Comparison of ENCODE assay signal across 17 cellular contexts in the genomic region with DNA sequence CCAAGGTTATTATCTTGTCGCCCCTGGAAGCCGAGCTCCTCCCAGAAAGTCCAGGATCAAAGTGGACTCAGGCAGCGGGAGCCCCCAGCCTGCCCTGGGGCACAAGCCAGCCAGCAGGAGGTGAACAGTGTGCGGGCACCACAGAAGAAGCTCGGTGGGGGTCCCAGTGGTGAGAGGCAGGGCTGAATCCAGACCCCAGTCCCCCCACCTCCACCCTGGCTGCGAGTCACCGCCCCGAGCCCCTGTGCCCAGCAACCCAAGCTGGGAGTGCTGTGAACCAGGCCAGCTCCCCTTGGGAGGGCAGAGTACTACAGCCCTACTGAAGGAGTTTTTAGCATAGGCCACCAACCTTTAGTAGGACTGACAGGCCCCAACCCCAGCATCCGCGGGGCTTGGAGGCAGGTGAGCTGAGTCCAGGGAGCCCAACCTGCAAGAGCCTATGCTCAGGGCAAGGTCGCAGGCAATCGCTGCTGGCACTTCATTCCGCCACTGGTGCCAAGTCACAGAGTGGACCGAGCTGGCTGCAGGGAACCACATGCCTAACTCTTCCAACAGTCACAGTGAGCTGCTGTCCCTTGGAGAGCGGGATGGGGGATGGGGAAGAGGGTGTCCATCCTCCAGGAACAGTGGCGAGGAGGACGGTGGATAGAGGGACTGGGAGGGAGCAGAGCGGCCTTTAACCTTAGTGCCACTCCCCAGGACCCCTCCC. TPM values are rescaled to one million over a fixed set of nuclear protein-coding genes. Genes with fewer than 3 reads are reported as not detected.
DNase-seq lines count a peak whose midpoint lies in the region; ATAC-seq, FAIRE-seq and TF ChIP-seq lines count a peak whose summit lies in the region.
"Had no signal": no experiment of that assay in that cellular context is flagged by ENCODE, and none has a peak within 500 bp of the region (broad histone marks: within the 10 kb centered on the region; RNA-seq: fewer than 3 reads in every experiment).

No MANE protein-coding gene starts in this region.

- no peaks in the 10 kb centered on the region for H4K20me1 ChIP-seq in HepG2 (ENCODE audit: insufficient read depth, low read length)
- H4K20me1 ChIP-seq: BLaER1 treated with 17β-estradiol and CSF1 and Interleukin-3, amounts not matched to agents 10 nM and 100 nM had no signal

- TF ChIP-seq POLR2A in HepG2 (IDR thresholded peaks at IDR 0.05; ENCODE audit: insufficient read depth in 1 of 2, low read depth in 2 of 2, low read length in 2 of 2), result no peak

- H3K4me1 ChIP-seq in NT2/D1 (ENCODE audit: insufficient read depth, insufficient read length) (peaks cover 5% of the 10 kb centered on the region), HepG2 (ENCODE audit: insufficient read depth, low read length) (peaks cover 55% of the 10 kb centered on the region), skeletal muscle satellite cell (ENCODE audit: control insufficient read depth, insufficient read depth, low read length) (peaks cover 7% of the 10 kb centered on the region)
- H3K4me1 ChIP-seq: BLaER1 treated with 17β-estradiol and CSF1 and Interleukin-3, amounts not matched to agents 10 nM and 100 nM had no signal

- peak overlapping the region; percentile 81 for H3K4me2 ChIP-seq in HepG2 (ENCODE audit: low read depth, low read length)
- peak overlapping the region; percentile 95 for H3K4me2 ChIP-seq in skeletal muscle satellite cell (ENCODE audit: low read length)
- H3K4me2 ChIP-seq: BLaER1 treated with 17β-estradiol and CSF1 and Interleukin-3, amounts not matched to agents 10 nM and 100 nM had no signal

- ATAC-seq in HepG2, result peak; percentile 23
- ATAC-seq in GM21360 (IDR thresholded peaks at IDR 0.05; ENCODE audit: unreplicated experiment), result no peak
- ATAC-seq: T-helper 17 cell had no signal

- peak overlapping the region; percentile 26 for H3K4me3 ChIP-seq in NT2/D1 (ENCODE audit: insufficient read length, low read depth)
- H3K4me3 ChIP-seq in HepG2 (replicated peaks in 1 of 3; ENCODE audit: insufficient read depth in 1 of 3, low read depth in 2 of 3, low read length in 3 of 3), result peak overlapping the region; percentile 57 to 71 (median 64); a peak in 4 of 6 replicates
- no peak overlapping the region for H3K4me3 ChIP-seq in skeletal muscle satellite cell (ENCODE audit: low read length)
- H3K4me3 ChIP-seq: BLaER1 treated with 17β-estradiol and CSF1 and Interleukin-3, amounts not matched to agents 10 nM and 100 nM; cardiac muscle cell had no signal

- FAIRE-seq in frontal cortex (lab: Jason Lieb, UNC), result no peak
- no peak for FAIRE-seq in HepG2 (lab: Jason Lieb, UNC)
- FAIRE-seq: G401.6 had no signal

- no TSS peak for BruUV-seq in HepG2 (replicated peaks; lab: Mats Ljungman, UMichigan)

- TF ChIP-seq RAD21 in HepG2 (CRISPR knock-in tag; IDR thresholded peaks at IDR 0.05), result no peak

- no peak overlapping the region for H2AFZ ChIP-seq in HepG2 (ENCODE audit: low read length)

- 51% methylated on average over 10 of the region's 18 CpGs for WGBS in HepG2 (ENCODE audit: low lambda C conversion rate)

- DNase-seq in NT2/D1 (ENCODE audit: low read depth, low spot score), result no peak
- DNase-seq in frontal cortex (ENCODE audit: low spot score in 2 of 2), result peak; percentile 25 to 59
- DNase-seq in HepG2 (ENCODE audit: low spot score), result no peak
- no peak for DNase-seq in stimulated activated CD4-positive, alpha-beta T cell treated with anti-CD3 and anti-CD28 coated beads, Interleukin-2, amount 100 ng/mL, for 48 hours
- no peak for DNase-seq in GM13977 (ENCODE audit: low spot score)
- no peak for DNase-seq in SKM-1 (lab: John Stamatoyannopoulos, UW; ENCODE audit: unreplicated experiment)
- DNase-seq: activated effector memory CD4-positive, alpha-beta T cell treated with anti-CD3 and anti-CD28 coated beads, Interleukin-2, amount 50 U/mL, for 16 hours; kidney glomerular epithelial cell; NCI-H2171; stimulated activated CD4-positive, alpha-beta T cell treated with anti-CD3 and anti-CD28 coated beads, Interleukin-2, amount 100 ng/mL, for 24 hours; stomach; T-helper 17 cell had no signal

- peaks cover 22% of the 10 kb centered on the region for H3K79me2 ChIP-seq in HepG2 (ENCODE audit: insufficient read depth, low read length)

- H3K36me3 ChIP-seq in NT2/D1 (ENCODE audit: insufficient read depth, insufficient read length, low read length) (peaks cover 1% of the 10 kb centered on the region), HepG2 (replicated peaks in 1 of 2; ENCODE audit: control insufficient read depth in 1 of 2, insufficient read depth in 2 of 2, low read length in 2 of 2) (peaks cover 2% of the 10 kb centered on the region in 2 experiments; a peak in 2 of 5 replicates), skeletal muscle satellite cell (ENCODE audit: insufficient read depth, low read length) (no peaks in the 10 kb centered on the region)
- H3K36me3 ChIP-seq: BLaER1 treated with 17β-estradiol and CSF1 and Interleukin-3, amounts not matched to agents 10 nM and 100 nM; cardiac muscle cell; stomach had no signal

- POLR2A ChIA-PET in HepG2 (lab: Yijun Ruan, JAX), result interaction anchor here (1.1 to 2.2 kb wide), 4 partner anchors 10 to 145 kb away, joined by 4 to 7 read pairs (median 6); no protein-coding TSS in a partner anchor

- TF ChIP-seq CTCF in HepG2 (CRISPR knock-in tag; IDR thresholded peaks at IDR 0.05) (no peak), GM13977 (IDR thresholded peaks at IDR 0.05; ENCODE audit: extremely low read depth, insufficient read depth, missing control alignments) (no peak)

- CTCF ChIA-PET in HepG2 (lab: Yijun Ruan, JAX; ENCODE audit: low intra/inter-chr PET ratio, low total read pairs), result no interaction called here

- H3K9ac ChIP-seq in NT2/D1 (ENCODE audit: insufficient read length, low read depth), result peak overlapping the region; percentile 79
- peak overlapping the region; percentile 31; the same call in 1 of the 2 replicates for H3K9ac ChIP-seq in HepG2 (ENCODE audit: insufficient read depth, low read depth, low read length)
- no peak overlapping the region for H3K9ac ChIP-seq in skeletal muscle satellite cell (ENCODE audit: low read depth, low read length)
- H3K9ac ChIP-seq: BLaER1 treated with 17β-estradiol and CSF1 and Interleukin-3, amounts not matched to agents 10 nM and 100 nM had no signal

- H3K27ac ChIP-seq in HepG2 (ENCODE audit: extremely low read length, insufficient read depth, low read length), result no peak overlapping the region
- H3K27ac ChIP-seq: BLaER1 treated with 17β-estradiol and CSF1 and Interleukin-3, amounts not matched to agents 10 nM and 100 nM; cardiac muscle cell; stomach had no signal

- TF ChIP-seq EP300 in HepG2 (IDR thresholded peaks at IDR 0.05; ENCODE audit: low read depth in 2 of 2, low read length in 2 of 2) (no peak), HepG2 (CRISPR knock-in tag; IDR thresholded peaks at IDR 0.05; ENCODE audit: borderline replicate concordance) (no peak)

- no peaks in the 10 kb centered on the region for H3K9me3 ChIP-seq in NT2/D1 (ENCODE audit: insufficient read depth, low read length)
- H3K9me3 ChIP-seq in HepG2 (ENCODE audit: low read length), result no peaks in the 10 kb centered on the region
- H3K9me3 ChIP-seq in skeletal muscle satellite cell (replicated peaks; ENCODE audit: low read length), result no peaks in the 10 kb centered on the region
- H3K9me3 ChIP-seq: stomach had no signal

- H3K27me3 ChIP-seq in NT2/D1 (ENCODE audit: insufficient read depth, insufficient read length) (peaks cover 42% of the 10 kb centered on the region), HepG2 (ENCODE audit: control insufficient read depth in 1 of 2, insufficient read depth in 2 of 2, low read length in 2 of 2) (0 out of 5 replicates have a peak, but pooled peaks cover 0 to 3% of the 10 kb centered on the region in 2 experiments), skeletal muscle satellite cell (ENCODE audit: control insufficient read depth, insufficient read depth, low read length) (peaks cover 70% of the 10 kb centered on the region)
- H3K27me3 ChIP-seq: BLaER1 treated with 17β-estradiol and CSF1 and Interleukin-3, amounts not matched to agents 10 nM and 100 nM had no signal

- in situ Hi-C loops in HepG2 (cut with HindIII; ENCODE audit: extremely low pct_ligation_motif_present, low pct_unique_long_range_greater_than_20kb), result loop anchor here (5.0 kb wide), 1 partner anchor 104 kb away; no protein-coding TSS in a partner anchor
- in situ Hi-C loops in GM13977 (cut with MboI; ENCODE audit: low pct_unique_long_range_greater_than_20kb, low sequenced_read_pairs, unreplicated experiment), result no loop called here

- intact Hi-C loops in HepG2 (cut with micrococcal nuclease; ENCODE audit: unreplicated experiment), result loop anchor here (2.0 to 5.0 kb wide), 2 partner anchors 34 to 106 kb away; no protein-coding TSS in a partner anchor

TF ChIP-seq in HepG2, 621 proteins besides CTCF, POLR2A, EP300 and RAD21 (continues in another document):
- TF ChIP-seq ASH2L (IDR thresholded peaks at IDR 0.05; ENCODE audit: insufficient read length, low read depth, low read length), result no peak
- no peak for TF ChIP-seq CEBPB (IDR thresholded peaks at IDR 0.05; ENCODE audit: borderline replicate concordance, low read depth, low read length)

RNA-seq across cellular contexts. Expression of a gene that starts 3.0 kb away (rescaled TPM):
- total RNA-seq in frontal cortex, result 2.4 TPM
- total RNA-seq in HepG2 (2016; rRNA removed; fragmentation: Illumina TruSeq; extraction: Trizol), result 25.5 and 27.2 TPM in 2 replicates
- 4.1 and 5.8 TPM in 2 replicates for total RNA-seq in HepG2 (2016; cell fraction: cytosol; rRNA removed; fragmentation: Illumina TruSeq; extraction: Trizol; ENCODE audit: low read depth)
- total RNA-seq in HepG2 (2016; cell fraction: insoluble cytoplasmic fraction; rRNA removed; fragmentation: Illumina TruSeq; extraction: Trizol), result 24.4 and 26.8 TPM in 2 replicates
- 8.1 and 8.3 TPM in 2 replicates for total RNA-seq in HepG2 (2016; cell fraction: membrane; rRNA removed; fragmentation: Illumina TruSeq; extraction: Trizol)
- 50.2 and 51.9 TPM in 2 replicates for total RNA-seq in HepG2 (2016; cell fraction: nucleus; rRNA removed; fragmentation: Illumina TruSeq; extraction: Trizol)
- polyA plus RNA-seq in HepG2 (2011; rRNA removed), result 15.2 and 15.3 TPM in 2 replicates
- polyA plus RNA-seq in HepG2 (2011; cell fraction: cytosol; rRNA removed), result 14.0 and 14.4 TPM in 2 replicates
- polyA plus RNA-seq in HepG2 (2011; cell fraction: nucleus; rRNA removed), result 40.5 and 45.2 TPM in 2 replicates
- 12.3 and 17.3 TPM in 2 replicates for polyA plus RNA-seq in HepG2 (2012)
- polyA plus RNA-seq in HepG2 (2016; cell fraction: cytosol; fragmentation: Illumina TruSeq; extraction: Trizol; ENCODE audit: low read depth), result 1.0 TPM in 2 replicates
- polyA plus RNA-seq in HepG2 (2016; cell fraction: insoluble cytoplasmic fraction; fragmentation: Illumina TruSeq; extraction: Trizol; ENCODE audit: low read depth), result 19.5 and 19.7 TPM in 2 replicates
- polyA plus RNA-seq in HepG2 (2016; cell fraction: membrane; fragmentation: Illumina TruSeq; extraction: Trizol; ENCODE audit: low read depth), result 2.4 and 2.7 TPM in 2 replicates
- 45.5 and 46.6 TPM in 2 replicates for polyA plus RNA-seq in HepG2 (2016; cell fraction: nucleus; fragmentation: Illumina TruSeq; extraction: Trizol; ENCODE audit: insufficient read depth, low read depth)
- 0.26 and 56.3 TPM in 2 replicates for polyA minus RNA-seq in HepG2 (2011; rRNA and poly(A)+ RNA removed; ENCODE audit: low replicate concordance)
- 27.0 and 35.0 TPM in 2 replicates for polyA minus RNA-seq in HepG2 (2011; cell fraction: cytosol; rRNA and poly(A)+ RNA removed)
- 83.7 and 91.6 TPM in 2 replicates for polyA minus RNA-seq in HepG2 (2011; cell fraction: nucleus; rRNA and poly(A)+ RNA removed)
- total RNA-seq in skeletal muscle satellite cell (2012; rRNA removed), result not detected in 2 replicates
- total RNA-seq: T-helper 17 cell had no signal

Comparison
In these comparisons a context has a peak if more than half of its experiments do, and no peak if none do; other contexts are left out.
1. DNase-seq: peak in frontal cortex (2 of 2); none in NT2/D1 (single experiment), HepG2 (single experiment), stimulated activated CD4-positive, alpha-beta T cell treated with anti-CD3 and anti-CD28 coated beads, Interleukin-2, amount 100 ng/mL, for 48 hours (0 of 2), GM13977 (single experiment) and SKM-1 (single experiment).